19 cellular contexts compared by ENCODE assay signal in the genomic region with DNA sequence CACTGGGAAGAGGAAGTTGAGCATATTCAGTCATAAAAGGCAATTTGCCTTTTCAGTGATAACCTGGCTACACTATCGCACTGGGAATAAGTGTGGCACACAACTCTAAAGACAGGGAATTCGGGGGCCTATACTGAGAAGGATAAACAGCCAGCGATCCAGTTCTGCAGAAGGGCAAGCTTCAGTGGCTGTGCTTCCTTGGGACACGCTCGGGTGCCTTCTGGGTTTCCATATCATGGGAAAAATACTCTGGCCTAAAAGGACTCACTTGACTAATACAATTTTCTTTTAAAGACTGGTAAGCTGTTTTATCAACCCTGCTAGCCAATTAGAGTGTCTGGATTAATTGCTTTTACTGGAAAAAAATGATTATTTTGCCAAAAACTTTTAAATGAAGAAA. TPM values are rescaled to one million over a fixed set of nuclear protein-coding genes. Genes with fewer than 3 reads are reported as not detected.
DNase-seq lines count a peak whose midpoint lies in the region; ATAC-seq, FAIRE-seq and TF ChIP-seq lines count a peak whose summit lies in the region.
"Had no signal": no experiment of that assay in that cellular context is flagged by ENCODE, and none has a peak within 500 bp of the region (broad histone marks: within the 10 kb centered on the region; RNA-seq: fewer than 3 reads in every experiment).

No MANE protein-coding gene starts in this region.

- intact Hi-C loops in upper lobe of right lung (cut with DNase I), result no loop called here

- H3K36me3 ChIP-seq in upper lobe of right lung, result no peaks in the 10 kb centered on the region
- H3K36me3 ChIP-seq: HAP-1 had no signal

- ATAC-seq in upper lobe of right lung (no peak), HG03280 (IDR thresholded peaks at IDR 0.05; ENCODE audit: unreplicated experiment) (no peak)
- ATAC-seq: A549 had no signal

- no peaks in the 10 kb centered on the region for H3K27me3 ChIP-seq in upper lobe of right lung

- peak; percentile 65 for FAIRE-seq in RCC 7860 (lab: Jason Lieb, UNC)
- FAIRE-seq: A549, G401.6, GM12892, H54 had no signal

- no peaks in the 10 kb centered on the region for H3K9me3 ChIP-seq in upper lobe of right lung
- H3K9me3 ChIP-seq: A549, HAP-1 had no signal

- no peak overlapping the region for H3K27ac ChIP-seq in upper lobe of right lung
- H3K27ac ChIP-seq: A549 had no signal

- no peak for TF ChIP-seq CTCF in upper lobe of right lung (IDR thresholded peaks at IDR 0.05)

- DNase-seq in ACHN (peak; percentile 25), RCC 7860 (ENCODE audit: low spot score) (peak; percentile 6), kidney tubule cell (ENCODE audit: low spot score) (peak; percentile 40), renal cortical epithelial cell (ENCODE audit: low read depth) (peak; percentile 37), upper lobe of right lung (no peak), G401 (ENCODE audit: low spot score) (no peak)
- DNase-seq: 8988T; C1 segment of cervical spinal cord; CD4-positive, alpha-beta memory T cell; COR-L47; DMS153; GOT3; HFFc6 had no signal

- no peak overlapping the region for H3K4me3 ChIP-seq in upper lobe of right lung
- H3K4me3 ChIP-seq: A549, HAP-1 had no signal

- no peaks in the 10 kb centered on the region for H3K4me1 ChIP-seq in upper lobe of right lung
- H3K4me1 ChIP-seq: A549 had no signal

- in situ Hi-C loops in ACHN (cut with HindIII; ENCODE audit: low pct_ligation_motif_present, low pct_unique_long_range_greater_than_20kb, low sequenced_read_pairs), result no loop called here
- in situ Hi-C loops in G401 (cut with HindIII; ENCODE audit: low sequenced_read_pairs), result no loop called here

RNA-seq across cellular contexts. Expression of gene TENM3, which starts 58.5 kb away (rescaled TPM):
- total RNA-seq in renal cortical epithelial cell, result 1.2 and 4.5 TPM in 2 replicates
- 5.6 TPM for total RNA-seq in upper lobe of right lung
- 0.03 TPM in 1 of 2 replicates, not detected in the other for total RNA-seq in G401 (2014; rRNA removed; shearing (Covaris generic))
- total RNA-seq: CD4-positive, alpha-beta memory T cell had no signal

Comparison
In these comparisons a context has a peak if more than half of its experiments do, and no peak if none do; other contexts are left out.
1. DNase-seq: peak in ACHN (single experiment), RCC 7860 (single experiment), kidney tubule cell (single experiment) and renal cortical epithelial cell (single experiment); none in upper lobe of right lung (single experiment) and G401 (single experiment).